Comparison of ENCODE assay signal across 20 cellular contexts in genomic region chr14:64860039-64860438, GRCh38.
"Had no signal": no experiment of that assay in that cellular context is flagged by ENCODE, and none has a peak within 500 bp of the region (broad histone marks: within the 10 kb centered on the region; RNA-seq: fewer than 3 reads in every experiment).

No MANE protein-coding gene starts in this region.

- H3K4me3 Mint-ChIP-seq: natural killer cell treated with Interleukin-12 subunit alpha and Interleukin-12 subunit beta and Interleukin-15 and Interleukin-18, amount 100 ng/mL, for 72 hours had no signal

- H3K27ac Mint-ChIP-seq: natural killer cell treated with Interleukin-12 subunit alpha and Interleukin-12 subunit beta and Interleukin-15 and Interleukin-18, amount 100 ng/mL, for 72 hours had no signal

- H3K36me3 ChIP-seq: esophagus muscularis mucosa, left ventricle myocardium inferior, stomach, thoracic aorta had no signal

- H3K27ac ChIP-seq: coronary artery, esophagus muscularis mucosa, hepatocyte, left ventricle myocardium inferior, parathyroid adenoma, skin epidermis, stomach, thoracic aorta had no signal

- H3K9me3 ChIP-seq: esophagus muscularis mucosa, left ventricle myocardium inferior, stomach, thoracic aorta had no signal

- H3K9me3 Mint-ChIP-seq: natural killer cell treated with Interleukin-12 subunit alpha and Interleukin-12 subunit beta and Interleukin-15 and Interleukin-18, amount 100 ng/mL, for 72 hours had no signal

- H3K27me3 ChIP-seq: esophagus muscularis mucosa, hepatocyte had no signal

- H3K4me1 ChIP-seq: esophagus muscularis mucosa, stomach had no signal

- ATAC-seq: left cardiac atrium; natural killer cell treated with Interleukin-12 subunit alpha and Interleukin-12 subunit beta and Interleukin-15 and Interleukin-18, amount 100 ng/mL, for 72 hours; sciatic nerve had no signal

- H3K36me3 Mint-ChIP-seq: natural killer cell treated with Interleukin-12 subunit alpha and Interleukin-12 subunit beta and Interleukin-15 and Interleukin-18, amount 100 ng/mL, for 72 hours had no signal

- DNase-seq: effector memory CD4-positive, alpha-beta T cell; head of caudate nucleus; kidney; left cardiac atrium; left ventricle myocardium inferior; mesenchymal stem cell; midbrain; stimulated activated naive CD4-positive, alpha-beta T cell; stomach; substantia nigra; trophoblast cell had no signal

- H3K4me3 ChIP-seq: coronary artery, esophagus muscularis mucosa, hepatocyte, left ventricle myocardium inferior, lung, skin epidermis, stomach, thoracic aorta had no signal
